ENCODE assay signal across 8 cellular contexts in the genomic region with DNA sequence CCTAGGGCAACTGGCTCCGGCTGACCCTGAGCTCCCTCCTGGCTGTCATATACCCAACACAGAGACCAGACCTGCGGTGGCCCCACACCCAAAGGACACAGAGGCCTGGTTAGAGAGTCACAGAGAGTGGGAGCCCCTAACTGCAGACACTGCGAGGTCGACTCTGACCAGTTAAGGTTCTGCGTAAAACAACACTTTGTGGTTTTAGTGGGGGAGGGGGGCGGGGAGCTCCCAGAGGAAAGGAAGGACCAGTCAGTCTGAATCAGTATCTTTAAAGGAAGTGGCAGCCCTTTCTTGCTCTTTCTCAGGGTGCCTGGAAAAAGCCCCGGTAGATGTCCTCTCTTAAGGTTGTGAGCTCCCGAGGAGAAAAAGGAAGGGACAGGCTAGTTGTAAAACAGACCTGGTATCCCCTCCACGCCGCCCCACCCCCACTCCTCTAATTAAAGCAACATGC.
A peak's percentile ranks its signal among the peaks of the same experiment; 100 is the strongest.
DNase-seq lines count a peak whose midpoint lies in the region; ATAC-seq and TF ChIP-seq lines count a peak whose summit lies in the region.

No MANE protein-coding gene starts in this region.

- peak overlapping the region; percentile 75 for H3K4me3 ChIP-seq in GM12865 (ENCODE audit: low read depth, low read length)
- H3K4me3 ChIP-seq in retinal pigment epithelial cell (ENCODE audit: low read length) = peak overlapping the region; percentile 6

- ATAC-seq in HG03159 (IDR thresholded peaks at IDR 0.05; ENCODE audit: unreplicated experiment) (no peak), GM21576 (IDR thresholded peaks at IDR 0.05; ENCODE audit: unreplicated experiment) (no peak)

- peak overlapping the region; percentile 27 for H3K27ac ChIP-seq in epithelial cell of prostate

- DNase-seq in GM12865 (ENCODE audit: low read depth) (no peak), RKO (ENCODE audit: low spot score) (peak; percentile 72), epithelial cell of prostate (ENCODE audit: low read depth, low spot score) (no peak), retinal pigment epithelial cell (ENCODE audit: low read depth) (no peak), activated gamma-delta T cell (lab: John Stamatoyannopoulos, UW) (no peak), 8988T (no peak)

- no peak for TF ChIP-seq CTCF in GM12865 (IDR thresholded peaks at IDR 0.05; ENCODE audit: insufficient read depth, low read depth, low read length, missing control alignments)
- TF ChIP-seq CTCF in retinal pigment epithelial cell (conservative IDR thresholded peaks at IDR 0.05; ENCODE audit: low read depth, low read length) = no peak
